ENCODE assay signal across 1 cellular context in genomic region chr9:93450817-93451761, GRCh38.
A peak's percentile ranks its signal among the peaks of the same experiment; 100 is the strongest.
TF ChIP-seq lines count a peak whose summit lies in the region.

A gene with protein sequence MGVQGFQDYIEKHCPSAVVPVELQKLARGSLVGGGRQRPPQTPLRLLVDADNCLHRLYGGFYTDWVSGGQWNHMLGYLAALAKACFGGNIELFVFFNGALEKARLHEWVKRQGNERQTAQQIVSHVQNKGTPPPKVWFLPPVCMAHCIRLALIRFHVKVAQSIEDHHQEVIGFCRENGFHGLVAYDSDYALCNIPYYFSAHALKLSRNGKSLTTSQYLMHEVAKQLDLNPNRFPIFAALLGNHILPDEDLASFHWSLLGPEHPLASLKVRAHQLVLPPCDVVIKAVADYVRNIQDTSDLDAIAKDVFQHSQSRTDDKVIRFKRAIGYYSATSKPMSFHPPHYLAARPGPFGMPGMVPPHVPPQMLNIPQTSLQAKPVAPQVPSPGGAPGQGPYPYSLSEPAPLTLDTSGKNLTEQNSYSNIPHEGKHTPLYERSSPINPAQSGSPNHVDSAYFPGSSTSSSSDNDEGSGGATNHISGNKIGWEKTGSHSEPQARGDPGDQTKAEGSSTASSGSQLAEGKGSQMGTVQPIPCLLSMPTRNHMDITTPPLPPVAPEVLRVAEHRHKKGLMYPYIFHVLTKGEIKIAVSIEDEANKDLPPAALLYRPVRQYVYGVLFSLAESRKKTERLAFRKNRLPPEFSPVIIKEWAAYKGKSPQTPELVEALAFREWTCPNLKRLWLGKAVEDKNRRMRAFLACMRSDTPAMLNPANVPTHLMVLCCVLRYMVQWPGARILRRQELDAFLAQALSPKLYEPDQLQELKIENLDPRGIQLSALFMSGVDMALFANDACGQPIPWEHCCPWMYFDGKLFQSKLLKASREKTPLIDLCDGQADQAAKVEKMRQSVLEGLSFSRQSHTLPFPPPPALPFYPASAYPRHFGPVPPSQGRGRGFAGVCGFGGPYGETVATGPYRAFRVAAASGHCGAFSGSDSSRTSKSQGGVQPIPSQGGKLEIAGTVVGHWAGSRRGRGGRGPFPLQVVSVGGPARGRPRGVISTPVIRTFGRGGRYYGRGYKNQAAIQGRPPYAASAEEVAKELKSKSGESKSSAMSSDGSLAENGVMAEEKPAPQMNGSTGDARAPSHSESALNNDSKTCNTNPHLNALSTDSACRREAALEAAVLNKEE (plus strand): TSS chr9:93451685. CDS start chr9:93451916, 231 bp downstream.

TF ChIP-seq in H1, 55 proteins besides CTCF, POLR2A, EP300 and RAD21 (continued from another document):
- TF ChIP-seq HDAC6 (IDR thresholded peaks at IDR 0.05; ENCODE audit: low read depth, low read length) (no peak), ASH2L (IDR thresholded peaks at IDR 0.05; ENCODE audit: low read length) (peak; percentile 69), NANOG (IDR thresholded peaks at IDR 0.05; ENCODE audit: insufficient read depth, low read depth, low read length, poor library complexity, severe bottlenecking) (no peak), KDM5A (IDR thresholded peaks at IDR 0.05; ENCODE audit: low read length) (no peak), CHD2 (IDR thresholded peaks at IDR 0.05; ENCODE audit: low read length) (peak; percentile 54; the same call in 1 of the 2 replicates), CHD1 (IDR thresholded peaks at IDR 0.05; ENCODE audit: low read depth, low read length) (no peak), KDM4A (IDR thresholded peaks at IDR 0.05; ENCODE audit: low read depth, low read length, severe bottlenecking) (peak; percentile 86), POLR2AphosphoS5 (IDR thresholded peaks at IDR 0.05; ENCODE audit: low read depth, low read length) (peak; percentile 38; the same call in 1 of the 2 replicates), YY1 (IDR thresholded peaks at IDR 0.05; ENCODE audit: low read depth, low read length) (peak; percentile 20), KDM1A (IDR thresholded peaks at IDR 0.05; ENCODE audit: borderline replicate concordance, low read length) (no peak), RNF2 (IDR thresholded peaks at IDR 0.05; ENCODE audit: borderline replicate concordance, low read depth, low read length, missing control alignments, poor library complexity, severe bottlenecking) (no peak), CBX8 (IDR thresholded peaks at IDR 0.05; ENCODE audit: borderline replicate concordance, low read depth, low read length) (no peak), TAF1 (IDR thresholded peaks at IDR 0.05; ENCODE audit: low read depth, low read length) (peak; percentile 51), PHF8 (conservative IDR thresholded peaks at IDR 0.05; ENCODE audit: low read depth, low read length) (peak; percentile 87), FOSL1 (IDR thresholded peaks at IDR 0.05; ENCODE audit: insufficient read depth, low read depth, low read length) (no peak), MAX (IDR thresholded peaks at IDR 0.05) (peak; percentile 57), RFX5 (IDR thresholded peaks at IDR 0.05; ENCODE audit: borderline replicate concordance, low read depth, low read length) (no peak), SIN3A (conservative IDR thresholded peaks at IDR 0.05 in 1 of 2, IDR thresholded peaks at IDR 0.05 in 1 of 2; ENCODE audit: low read depth in 1 of 2, low read length in 2 of 2) (0 out of 4 replicates have a peak, but pooled peaks have one; percentile 11 to 44), JUND (IDR thresholded peaks at IDR 0.05; ENCODE audit: low read length) (no peak), TAF7 (optimal IDR thresholded peaks at IDR 0.05; ENCODE audit: borderline replicate concordance, low read depth, low read length) (no peak)
